Comparison of ENCODE assay signal across 27 cellular contexts in genomic region chr1:169786974-169787373, GRCh38. TPM values are rescaled to one million over a fixed set of nuclear protein-coding genes. Genes with fewer than 3 reads are reported as not detected.
"Had no signal": no experiment of that assay in that cellular context is flagged by ENCODE, and none has a peak within 500 bp of the region (broad histone marks: within the 10 kb centered on the region; RNA-seq: fewer than 3 reads in every experiment).

No MANE protein-coding gene starts in this region.

- DNase-seq: activated CD4-positive, alpha-beta memory T cell treated with anti-CD3 and anti-CD28 coated beads for 36 hours; activated CD4-positive, alpha-beta T cell treated with anti-CD3 and anti-CD28 coated beads, Interleukin-2, amount 10 ng/mL, durations not matched to agents 7 days and 5 days; activated CD4-positive, CD25-positive, alpha-beta regulatory T cell; activated CD8-positive, alpha-beta memory T cell treated with anti-CD3 and anti-CD28 coated beads for 24 hours; activated effector memory CD4-positive, alpha-beta T cell treated with anti-CD3 and anti-CD28 coated beads, Interleukin-2, amount 50 U/mL, for 16 hours; activated naive CD4-positive, alpha-beta T cell treated with Interleukin-2 at 50 U/mL for 16 hours; activated naive CD8-positive, alpha-beta T cell treated with anti-CD3 and anti-CD28 coated beads, Interleukin-2, amount 50 U/mL, for 24 hours; activated T-cell treated with anti-CD3 and anti-CD28 coated beads, Interleukin-2, amount 50 U/mL, for 4 hours; amniotic stem cell; Kasumi-1; NCI-H1105 treated with DMSO at 0.1 percent for 48 hours; NCI-H1436 treated with DMSO at 0.1 percent for 48 hours; NCI-H187; NCI-H2081; NCI-H524; NK-92 treated with Interleukin-12 subunit alpha and Interleukin-12 subunit beta, amount 100 ng/mL, for 24 hours; OCI-M1; SHP77; T-cell; T-helper 2 cell; T1000 had no signal

- H3K27me3 ChIP-seq: SJSA1 had no signal

- ATAC-seq: activated naive CD4-positive, alpha-beta T cell treated with anti-CD3 and anti-CD28 coated beads, Interleukin-2, amount 50 U/mL, for 72 hours; activated naive CD8-positive, alpha-beta T cell treated with anti-CD3 and anti-CD28 coated beads, Interleukin-2, amount 50 U/mL, for 24 hours; activated T-cell treated with anti-CD3 and anti-CD28 coated beads, Interleukin-2, amount 50 U/mL, for 4 hours; Panc1; T-cell had no signal

- H3K9me3 ChIP-seq: SJSA1 had no signal

- FAIRE-seq: astrocyte, TTC549 had no signal

- H3K4me3 ChIP-seq: SJSA1 had no signal

- H3K27ac ChIP-seq: RWPE1, SJSA1 had no signal

RNA-seq across cellular contexts. Expression of gene SELE, which starts 53.1 kb away (rescaled TPM):
- total RNA-seq: activated CD4-positive, alpha-beta memory T cell treated with anti-CD3 and anti-CD28 coated beads for 36 hours; activated CD4-positive, alpha-beta T cell treated with anti-CD3 and anti-CD28 coated beads, Interleukin-2, amount 10 ng/mL, durations not matched to agents 7 days and 5 days; activated naive CD4-positive, alpha-beta T cell treated with anti-CD3 and anti-CD28 coated beads, Interleukin-2, amount 50 U/mL, for 72 hours; activated T-cell treated with anti-CD3 and anti-CD28 coated beads, Interleukin-2, amount 50 U/mL, for 4 hours; astrocyte; T-cell had no signal
